In the genomic region with DNA sequence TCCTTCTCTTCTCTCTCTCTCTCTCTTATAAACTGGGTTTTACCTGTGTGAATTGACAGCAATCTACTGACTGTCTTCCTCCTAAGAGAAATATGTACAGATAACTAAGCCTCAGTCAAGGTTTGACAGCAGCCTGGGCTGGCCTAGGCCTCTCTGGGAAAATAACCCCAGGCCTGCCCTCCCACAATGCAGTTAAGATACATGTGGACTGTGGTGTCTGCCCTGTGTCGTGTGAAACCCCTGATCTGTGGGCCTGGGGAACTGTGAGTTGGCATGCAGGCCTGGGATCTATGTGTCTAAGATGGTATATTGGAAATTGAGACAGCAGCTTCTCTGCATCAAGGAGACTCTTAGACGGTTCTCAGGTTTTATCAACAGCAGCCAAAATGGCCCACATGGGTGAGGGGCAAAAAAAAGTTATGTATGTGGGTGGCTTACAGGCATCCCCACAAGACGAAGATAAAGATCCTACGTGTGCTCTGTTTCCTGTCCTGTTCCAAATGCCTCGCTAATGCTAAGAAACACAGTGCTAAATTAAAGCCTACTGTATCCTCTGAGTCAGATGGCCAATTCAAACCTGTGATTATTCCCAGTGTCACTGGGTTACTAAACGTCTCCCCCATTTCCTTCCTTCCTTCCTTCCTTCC, we compare ENCODE assay signal across 1 cellular context.
TF ChIP-seq lines count a peak whose summit lies in the region.

No MANE protein-coding gene starts in this region.

TF ChIP-seq in GM23338, 12 proteins besides CTCF, POLR2A, EP300 and RAD21 (continued from another document):
- TF ChIP-seq, protein P1, sequence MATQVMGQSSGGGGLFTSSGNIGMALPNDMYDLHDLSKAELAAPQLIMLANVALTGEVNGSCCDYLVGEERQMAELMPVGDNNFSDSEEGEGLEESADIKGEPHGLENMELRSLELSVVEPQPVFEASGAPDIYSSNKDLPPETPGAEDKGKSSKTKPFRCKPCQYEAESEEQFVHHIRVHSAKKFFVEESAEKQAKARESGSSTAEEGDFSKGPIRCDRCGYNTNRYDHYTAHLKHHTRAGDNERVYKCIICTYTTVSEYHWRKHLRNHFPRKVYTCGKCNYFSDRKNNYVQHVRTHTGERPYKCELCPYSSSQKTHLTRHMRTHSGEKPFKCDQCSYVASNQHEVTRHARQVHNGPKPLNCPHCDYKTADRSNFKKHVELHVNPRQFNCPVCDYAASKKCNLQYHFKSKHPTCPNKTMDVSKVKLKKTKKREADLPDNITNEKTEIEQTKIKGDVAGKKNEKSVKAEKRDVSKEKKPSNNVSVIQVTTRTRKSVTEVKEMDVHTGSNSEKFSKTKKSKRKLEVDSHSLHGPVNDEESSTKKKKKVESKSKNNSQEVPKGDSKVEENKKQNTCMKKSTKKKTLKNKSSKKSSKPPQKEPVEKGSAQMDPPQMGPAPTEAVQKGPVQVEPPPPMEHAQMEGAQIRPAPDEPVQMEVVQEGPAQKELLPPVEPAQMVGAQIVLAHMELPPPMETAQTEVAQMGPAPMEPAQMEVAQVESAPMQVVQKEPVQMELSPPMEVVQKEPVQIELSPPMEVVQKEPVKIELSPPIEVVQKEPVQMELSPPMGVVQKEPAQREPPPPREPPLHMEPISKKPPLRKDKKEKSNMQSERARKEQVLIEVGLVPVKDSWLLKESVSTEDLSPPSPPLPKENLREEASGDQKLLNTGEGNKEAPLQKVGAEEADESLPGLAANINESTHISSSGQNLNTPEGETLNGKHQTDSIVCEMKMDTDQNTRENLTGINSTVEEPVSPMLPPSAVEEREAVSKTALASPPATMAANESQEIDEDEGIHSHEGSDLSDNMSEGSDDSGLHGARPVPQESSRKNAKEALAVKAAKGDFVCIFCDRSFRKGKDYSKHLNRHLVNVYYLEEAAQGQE (IDR thresholded peaks at IDR 0.05; ENCODE audit: unreplicated experiment): no peak
- TF ChIP-seq ZNF331 (CRISPR knock-in tag; IDR thresholded peaks at IDR 0.05; ENCODE audit: low read depth): no peak
TF ChIP-seq in GM23338: peak in this region for 0.
